10 cellular contexts compared by ENCODE assay signal in the genomic region with DNA sequence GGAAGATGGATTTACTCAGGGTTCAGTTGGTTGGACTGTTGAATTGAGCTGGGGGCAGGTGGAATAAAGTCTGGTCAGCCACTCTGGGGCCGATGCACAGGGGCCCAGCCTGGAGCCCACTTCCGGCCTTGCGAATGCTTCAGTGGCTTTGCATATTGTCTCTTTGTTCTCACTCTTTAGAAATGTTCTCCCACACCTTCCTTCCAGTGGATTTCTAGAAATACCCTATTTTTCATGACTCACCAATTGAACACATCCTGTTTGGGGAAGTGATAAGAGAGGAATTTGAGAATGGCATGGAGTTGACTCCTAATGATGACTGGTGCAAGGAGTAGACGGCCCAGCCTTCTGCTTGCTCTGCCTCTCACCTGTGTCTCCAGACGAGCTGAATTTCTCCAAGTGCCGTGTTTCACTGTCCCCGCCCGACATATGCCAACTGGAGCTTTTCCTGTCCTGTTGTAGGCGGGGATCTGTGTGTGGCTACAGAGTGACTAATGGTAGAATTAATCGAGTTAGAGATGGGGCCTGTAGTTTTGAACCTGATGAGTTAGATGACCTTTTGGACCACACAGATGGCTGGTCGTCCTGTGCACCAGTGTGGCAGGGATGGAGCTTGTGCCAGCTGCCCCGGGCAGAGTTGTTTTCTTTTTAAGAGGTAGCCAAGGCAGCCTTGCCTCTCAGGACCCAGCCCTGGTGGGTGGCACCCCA. TPM values are rescaled to one million over a fixed set of nuclear protein-coding genes. Genes with fewer than 3 reads are reported as not detected.
DNase-seq lines count a peak whose midpoint lies in the region; ATAC-seq and TF ChIP-seq lines count a peak whose summit lies in the region.
"Had no signal": no experiment of that assay in that cellular context is flagged by ENCODE, and none has a peak within 500 bp of the region (broad histone marks: within the 10 kb centered on the region; RNA-seq: fewer than 3 reads in every experiment).

No MANE protein-coding gene starts in this region.

- H3K4me1 ChIP-seq in body of pancreas (peaks cover 34% of the 10 kb centered on the region), tibial nerve (peaks cover 0 to 93% (median 65%) of the 10 kb centered on the region in 4 donors)

- TF ChIP-seq POLR2A in body of pancreas (IDR thresholded peaks at IDR 0.05): peak in 1 of 3 donors; percentile 6
- no peak for TF ChIP-seq POLR2A in tibial nerve (IDR thresholded peaks at IDR 0.05)

- intact Hi-C loops in body of pancreas (cut with DNase I): no loop called here

- ATAC-seq in body of pancreas: peak; percentile 75

- in situ Hi-C loops in KBM-7 (cut with MboI; ENCODE audit: low pct_unique_long_range_greater_than_20kb, low sequenced_read_pairs): no loop called here

- H3K36me3 ChIP-seq in body of pancreas (replicated peaks in 1 of 2; ENCODE audit: insufficient read depth in 1 of 2, low read depth in 2 of 2): no peaks in the 10 kb centered on the region
- H3K36me3 ChIP-seq in tibial nerve: no peaks in the 10 kb centered on the region

- H3K4me3 ChIP-seq in body of pancreas (no peak overlapping the region), tibial nerve (no peak overlapping the region)

- H3K9me3 ChIP-seq in body of pancreas: no peaks in the 10 kb centered on the region
- no peaks in the 10 kb centered on the region for H3K9me3 ChIP-seq in tibial nerve

- H3K27ac ChIP-seq in body of pancreas (peak overlapping the region; percentile 7 to 75 (median 40)), tibial nerve (peak overlapping the region in 3 of 4 donors; percentile 50 to 90 (median 79))

- peak in 1 of 2 donors; percentile 37 for TF ChIP-seq EP300 in tibial nerve (IDR thresholded peaks at IDR 0.05)

- TF ChIP-seq CTCF in body of pancreas (IDR thresholded peaks at IDR 0.05): no peak
- TF ChIP-seq CTCF in tibial nerve (IDR thresholded peaks at IDR 0.05): no peak

- WGBS in body of pancreas, 2 donors: 63% methylated on average over 9 to 12 of the region's 12 CpGs
- 45 to 57% methylated on average over 12 of the region's 12 CpGs for WGBS in tibial nerve, 2 donors

- DNase-seq in KBM-7 (peak; percentile 84), body of pancreas (peak in 1 of 4 donors; percentile 23), left kidney (ENCODE audit: low read depth, low spot score) (peak; percentile 75), tibial nerve (ENCODE audit: low spot score in 2 of 2) (no peak), NCI-H1694 (lab: John Stamatoyannopoulos, UW) (no peak), globus pallidus (ENCODE audit: low spot score) (no peak)
- no peak for DNase-seq in activated CD4-positive, CD25-positive, alpha-beta regulatory T cell (lab: John Stamatoyannopoulos, UW)
- no peak for DNase-seq in activated CD4-positive, alpha-beta T cell treated with anti-CD3 and anti-CD28 coated beads, Interleukin-2, amount 50 U/mL, for 4 hours
- DNase-seq: activated T-cell treated with anti-CD3 and anti-CD28 coated beads, Interleukin-2, amount 50 U/mL, for 48 hours; stimulated activated CD4-positive, alpha-beta T cell treated with anti-CD3 and anti-CD28 coated beads, Interleukin-2, amount 100 ng/mL, for 48 hours had no signal

- H3K27me3 ChIP-seq in body of pancreas (no peaks in the 10 kb centered on the region), tibial nerve (no peaks in the 10 kb centered on the region)

RNA-seq across cellular contexts. Expression of gene ASAP2, which starts 28.2 kb away (rescaled TPM):
- total RNA-seq in body of pancreas (10 to 100 TPM; 12.5 to 23.7 TPM), tibial nerve (10 to 100 TPM; 28.2 to 38.0 (median 31.7) TPM)

Comparison
In these comparisons a context has a peak if more than half of its experiments do, and no peak if none do; other contexts are left out.
1. DNase-seq: peak in KBM-7 (single experiment) and left kidney (single experiment); none in tibial nerve (0 of 2), NCI-H1694 (single experiment), globus pallidus (single experiment), activated CD4-positive, CD25-positive, alpha-beta regulatory T cell (0 of 4) and activated CD4-positive, alpha-beta T cell treated with anti-CD3 and anti-CD28 coated beads, Interleukin-2, amount 50 U/mL, for 4 hours (0 of 2).